10 cellular contexts compared by ENCODE assay signal in genomic region chr19:47714339-47714738, GRCh38. TPM values are rescaled to one million over a fixed set of nuclear protein-coding genes. Genes with fewer than 3 reads are reported as not detected.
DNase-seq lines count a peak whose midpoint lies in the region; ATAC-seq and TF ChIP-seq lines count a peak whose summit lies in the region.
"Had no signal": no experiment of that assay in that cellular context is flagged by ENCODE, and none has a peak within 500 bp of the region (broad histone marks: within the 10 kb centered on the region; RNA-seq: fewer than 3 reads in every experiment).

No MANE protein-coding gene starts in this region.

- no peaks in the 10 kb centered on the region for H3K9me2 ChIP-seq in GM23248 (ENCODE audit: insufficient read depth)

- DNase-seq in GM23248 (peak; percentile 43), ascending aorta (ENCODE audit: low spot score in 2 of 2) (no peak), foreskin keratinocyte (no peak), HAP-1 (ENCODE audit: low spot score in 2 of 2) (no peak), NCI-H446 treated with DMSO at 0.1 percent for 48 hours (lab: John Stamatoyannopoulos, UW) (no peak), left lobe of liver (ENCODE audit: low spot score) (no peak)
- no peak for DNase-seq in activated T-cell treated with anti-CD3 and anti-CD28 coated beads, Interleukin-2, amount 50 U/mL, for 24 hours
- DNase-seq: NCI-H1092 treated with DMSO at 0.1 percent for 48 hours had no signal

- no peak overlapping the region for H2AFZ ChIP-seq in GM23248

- H3K4me3 ChIP-seq in GM23248 (peak overlapping the region; percentile 92), ascending aorta (peak overlapping the region; percentile 88 to 100), skeletal muscle tissue (ENCODE audit: low read length in 3 of 3) (peak overlapping the region; percentile 60 to 78 (median 69)), HAP-1 (no peak overlapping the region)

- peaks cover 18% of the 10 kb centered on the region for H3F3A ChIP-seq in GM23248 (ENCODE audit: insufficient read depth)

- intact Hi-C loops in ascending aorta (cut with DNase I): no loop called here

- no peaks in the 10 kb centered on the region for H3K27me3 ChIP-seq in GM23248 (replicated peaks; ENCODE audit: insufficient read depth)
- no peaks in the 10 kb centered on the region for H3K27me3 ChIP-seq in ascending aorta
- H3K27me3 ChIP-seq in foreskin keratinocyte: no peaks in the 10 kb centered on the region
- H3K27me3 ChIP-seq in skeletal muscle tissue (ENCODE audit: control insufficient read depth in 3 of 3, insufficient read depth in 3 of 3, low read length in 3 of 3): peaks cover 20 to 21% (median 21%) of the 10 kb centered on the region in 3 donors
- H3K27me3 ChIP-seq in HAP-1 (ENCODE audit: low read depth): no peaks in the 10 kb centered on the region

- peaks cover 47% of the 10 kb centered on the region for H3K27me3 Mint-ChIP-seq in activated T-cell treated with anti-CD3 and anti-CD28 coated beads, Interleukin-2, amount 50 U/mL, for 24 hours

- H3K27ac Mint-ChIP-seq in activated T-cell treated with anti-CD3 and anti-CD28 coated beads, Interleukin-2, amount 50 U/mL, for 24 hours: no peak overlapping the region
- H3K27ac Mint-ChIP-seq: activated naive CD8-positive, alpha-beta T cell had no signal

- peaks cover 56% of the 10 kb centered on the region for H3K79me2 ChIP-seq in GM23248 (ENCODE audit: insufficient read depth)

- H3K36me3 ChIP-seq in GM23248 (ENCODE audit: low read depth) (peaks cover 11% of the 10 kb centered on the region; the same call in 1 of the 2 replicates), ascending aorta (peaks cover 19 to 22% of the 10 kb centered on the region in 2 donors), skeletal muscle tissue (ENCODE audit: control insufficient read depth in 3 of 3, insufficient read depth in 3 of 3, low read length in 3 of 3) (peaks cover 0 to 10% (median 5%) of the 10 kb centered on the region in 3 donors), HAP-1 (replicated peaks) (no peaks in the 10 kb centered on the region)

- H4K20me1 ChIP-seq in GM23248 (ENCODE audit: insufficient read depth): no peaks in the 10 kb centered on the region

- peak overlapping the region; percentile 97 for H3K9ac ChIP-seq in GM23248
- peak overlapping the region; percentile 32 to 81 (median 70) for H3K9ac ChIP-seq in skeletal muscle tissue (ENCODE audit: low read depth in 1 of 3, low read length in 3 of 3)

- H3K9me3 Mint-ChIP-seq in activated T-cell treated with anti-CD3 and anti-CD28 coated beads, Interleukin-2, amount 50 U/mL, for 24 hours: no peaks in the 10 kb centered on the region

- H3K4me1 Mint-ChIP-seq in activated T-cell treated with anti-CD3 and anti-CD28 coated beads, Interleukin-2, amount 50 U/mL, for 24 hours (ENCODE audit: low read depth): peaks cover 2% of the 10 kb centered on the region

- H3K4me2 ChIP-seq in GM23248 (ENCODE audit: unreplicated experiment): peak overlapping the region; percentile 87

- WGBS in GM23248 (ENCODE audit: low coverage in 1 of 2, low lambda C conversion rate in 2 of 2, missing lambda C conversion rate in 2 of 2), 2 experiments: 44% methylated on average over 4 of the region's 4 CpGs

- H3K36me3 Mint-ChIP-seq in activated T-cell treated with anti-CD3 and anti-CD28 coated beads, Interleukin-2, amount 50 U/mL, for 24 hours (ENCODE audit: low read depth): no peaks in the 10 kb centered on the region
- H3K36me3 Mint-ChIP-seq: activated naive CD8-positive, alpha-beta T cell had no signal

- no peak overlapping the region for H3K4me3 Mint-ChIP-seq in activated T-cell treated with anti-CD3 and anti-CD28 coated beads, Interleukin-2, amount 50 U/mL, for 24 hours
- H3K4me3 Mint-ChIP-seq: activated naive CD8-positive, alpha-beta T cell had no signal

- peak overlapping the region; percentile 72 for H3K27ac ChIP-seq in GM23248
- peak overlapping the region; percentile 87 to 98 for H3K27ac ChIP-seq in ascending aorta
- peak overlapping the region; percentile 60 for H3K27ac ChIP-seq in foreskin keratinocyte
- peak overlapping the region; percentile 72 for H3K27ac ChIP-seq in skeletal muscle tissue (ENCODE audit: low read depth, low read length)

- in situ Hi-C loops in GM23248 (cut with MboI): loop anchor here (5.0 kb wide), 1 partner anchor 68 kb away; no protein-coding TSS in a partner anchor
- in situ Hi-C loops in HAP-1 (cut with MboI; ENCODE audit: low sequenced_read_pairs): no loop called here

- TF ChIP-seq CTCF in ascending aorta (IDR thresholded peaks at IDR 0.05) (no peak), foreskin keratinocyte (conservative IDR thresholded peaks at IDR 0.05) (no peak)

- H3K9me3 ChIP-seq in GM23248 (ENCODE audit: low read depth): no peaks in the 10 kb centered on the region
- H3K9me3 ChIP-seq in ascending aorta: no peaks in the 10 kb centered on the region
- no peaks in the 10 kb centered on the region for H3K9me3 ChIP-seq in skeletal muscle tissue (ENCODE audit: control insufficient read depth in 3 of 3, low read length in 3 of 3)
- peaks cover 2% of the 10 kb centered on the region; the same call in 1 of the 2 replicates for H3K9me3 ChIP-seq in HAP-1

- ATAC-seq in foreskin keratinocyte (no peak), left lobe of liver (no peak)

- H3K4me1 ChIP-seq in GM23248 (ENCODE audit: insufficient read depth): peaks cover 22% of the 10 kb centered on the region
- H3K4me1 ChIP-seq in ascending aorta: peaks cover 8 to 48% of the 10 kb centered on the region in 2 donors
- peaks cover 9% of the 10 kb centered on the region for H3K4me1 ChIP-seq in foreskin keratinocyte
- peaks cover 22 to 29% (median 24%) of the 10 kb centered on the region in 3 donors for H3K4me1 ChIP-seq in skeletal muscle tissue (ENCODE audit: control insufficient read depth in 3 of 3, insufficient read depth in 3 of 3, low read length in 3 of 3)
- H3K4me1 ChIP-seq in HAP-1: no peaks in the 10 kb centered on the region

RNA-seq across cellular contexts. Expression of gene EHD2, which starts 1.1 kb away (rescaled TPM):
- total RNA-seq in GM23248 (2014; rRNA removed; shearing (Covaris generic)): 163 and 169 TPM in 2 replicates
- polyA plus RNA-seq in GM23248 (2016; fragmentation: Nextera tagmentation; extraction: Ambion mirVana) (498 and 517 TPM in 2 replicates), foreskin keratinocyte (93.3 and 98.9 TPM in 2 replicates)
- total RNA-seq in ascending aorta (342 TPM), foreskin keratinocyte (70.2 and 74.9 TPM in 2 replicates), skeletal muscle tissue (63.2 TPM), left lobe of liver (6.3 TPM)

RNA-seq across cellular contexts. Expression of gene NOP53, which starts 31.0 kb away (rescaled TPM):
- total RNA-seq in GM23248 (2014; rRNA removed; shearing (Covaris generic)): 58.3 and 62.8 TPM in 2 replicates
- polyA plus RNA-seq in GM23248 (2016; fragmentation: Nextera tagmentation; extraction: Ambion mirVana): 39.8 and 40.7 TPM in 2 replicates
- total RNA-seq in ascending aorta: 385 TPM
- 73.1 and 76.9 TPM in 2 replicates for total RNA-seq in foreskin keratinocyte
- polyA plus RNA-seq in foreskin keratinocyte: 128 and 142 TPM in 2 replicates
- total RNA-seq in skeletal muscle tissue: 93.9 TPM
- total RNA-seq in left lobe of liver: 80.3 TPM
